In the genomic region with DNA sequence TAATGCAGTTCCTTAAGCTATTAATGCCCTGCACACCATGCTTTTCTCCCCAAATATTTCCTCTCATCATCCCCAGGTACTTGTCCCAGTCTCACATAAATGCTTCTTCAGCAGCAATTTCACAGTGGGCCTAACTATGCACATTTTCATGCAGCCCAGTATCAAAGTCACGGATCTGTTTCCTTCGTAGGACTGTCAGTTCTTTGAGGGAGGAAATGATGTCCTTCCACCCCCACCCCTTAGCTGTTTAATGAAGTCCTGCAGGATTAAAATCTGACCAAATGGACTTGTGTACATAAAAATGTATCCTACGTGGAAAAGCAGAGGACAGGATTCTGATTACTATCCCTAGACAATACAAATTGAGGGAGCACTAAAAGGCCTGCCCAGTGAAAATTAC, we compare ENCODE assay signal across 26 cellular contexts.
DNase-seq lines count a peak whose midpoint lies in the region; ATAC-seq and TF ChIP-seq lines count a peak whose summit lies in the region.
"Had no signal": no experiment of that assay in that cellular context is flagged by ENCODE, and none has a peak within 500 bp of the region (broad histone marks: within the 10 kb centered on the region; RNA-seq: fewer than 3 reads in every experiment).

No MANE protein-coding gene starts in this region.

- in situ Hi-C loops in gastrocnemius medialis (cut with MboI; ENCODE audit: low sequenced_read_pairs in 4 of 4), result no loop called here

- no peaks in the 10 kb centered on the region for H3K9me3 ChIP-seq in heart left ventricle
- no peaks in the 10 kb centered on the region for H3K9me3 ChIP-seq in left ventricle myocardium inferior (replicated peaks)
- H3K9me3 ChIP-seq in gastrocnemius medialis, result no peaks in the 10 kb centered on the region
- H3K9me3 ChIP-seq: BE2C had no signal

- TF ChIP-seq POLR2A in heart left ventricle (IDR thresholded peaks at IDR 0.05), result no peak
- no peak for TF ChIP-seq POLR2A in gastrocnemius medialis (IDR thresholded peaks at IDR 0.05)

- H3K27me3 ChIP-seq in heart left ventricle (no peaks in the 10 kb centered on the region), left ventricle myocardium inferior (ENCODE audit: low read depth) (no peaks in the 10 kb centered on the region), gastrocnemius medialis (no peaks in the 10 kb centered on the region)
- H3K27me3 ChIP-seq: BE2C, BLaER1 had no signal

- H3K36me3 Mint-ChIP-seq in WTC11, result no peaks in the 10 kb centered on the region
- H3K36me3 Mint-ChIP-seq: CD14-positive monocyte; CD4-positive, alpha-beta memory T cell; CD4-positive, CD25-positive, alpha-beta regulatory T cell; CD8-positive, alpha-beta memory T cell had no signal

- H3K4me3 ChIP-seq in heart left ventricle, result no peak overlapping the region
- H3K4me3 ChIP-seq in left ventricle myocardium inferior, result no peak overlapping the region
- no peak overlapping the region for H3K4me3 ChIP-seq in gastrocnemius medialis
- H3K4me3 ChIP-seq: BLaER1, GM12878 had no signal

- TF ChIP-seq CTCF in heart left ventricle (IDR thresholded peaks at IDR 0.05) (no peak), left ventricle myocardium inferior (IDR thresholded peaks at IDR 0.05; ENCODE audit: borderline replicate concordance) (no peak), WTC11 (IDR thresholded peaks at IDR 0.05) (no peak), gastrocnemius medialis (IDR thresholded peaks at IDR 0.05 in 4 of 5, conservative IDR thresholded peaks at IDR 0.05 in 1 of 5) (no peak)

- intact Hi-C loops in heart left ventricle (cut with DNase I) (no loop called here), Right ventricle myocardium superior (cut with DNase I) (no loop called here), left ventricle myocardium inferior (cut with micrococcal nuclease) (no loop called here), Right ventricle myocardium inferior (cut with DNase I) (no loop called here), gastrocnemius medialis (cut with DNase I; ENCODE audit: low total_unique reads) (no loop called here)

- H3K4me1 ChIP-seq in heart left ventricle (peaks cover 0 to 24% (median 3%) of the 10 kb centered on the region in 12 donors), left ventricle myocardium inferior (peaks cover 25% of the 10 kb centered on the region), gastrocnemius medialis (peaks cover 0 to 14% of the 10 kb centered on the region in 2 donors)
- H3K4me1 ChIP-seq: BE2C had no signal

- no peak overlapping the region for H3K4me3 Mint-ChIP-seq in WTC11
- H3K4me3 Mint-ChIP-seq: CD14-positive monocyte; CD4-positive, alpha-beta memory T cell; CD4-positive, CD25-positive, alpha-beta regulatory T cell; CD8-positive, alpha-beta memory T cell had no signal

- CTCF ChIA-PET in WTC11 (lab: Charles Lee), result interaction anchor here (1.0 kb wide), 1 partner anchor 17 kb away, joined by 3 read pairs; no protein-coding TSS in a partner anchor

- no peaks in the 10 kb centered on the region for H3K36me3 ChIP-seq in heart left ventricle
- no peaks in the 10 kb centered on the region for H3K36me3 ChIP-seq in left ventricle myocardium inferior
- no peaks in the 10 kb centered on the region for H3K36me3 ChIP-seq in gastrocnemius medialis
- H3K36me3 ChIP-seq: BE2C, BLaER1 had no signal

- H3K9me3 Mint-ChIP-seq in WTC11, result 0 out of 2 replicates have a peak, but pooled peaks cover 3% of the 10 kb centered on the region
- H3K9me3 Mint-ChIP-seq: CD8-positive, alpha-beta memory T cell had no signal

- peak in 3 of 4 donors; percentile 17 to 77 (median 57) for ATAC-seq in heart left ventricle
- ATAC-seq in Right ventricle myocardium superior (ENCODE audit: poor library complexity), result no peak
- ATAC-seq in Right ventricle myocardium inferior, result no peak
- no peak for ATAC-seq in WTC11
- ATAC-seq in gastrocnemius medialis, result peak; percentile 41 to 63
- no peak for ATAC-seq in HG02571 (IDR thresholded peaks at IDR 0.05; ENCODE audit: unreplicated experiment)
- ATAC-seq: GM12878 had no signal

- H3K27me3 Mint-ChIP-seq in WTC11 (ENCODE audit: low read depth), result no peaks in the 10 kb centered on the region

- WGBS in heart left ventricle, 4 donors, result 63 to 75% (median 65%) methylated on average over 3 of the region's 3 CpGs

- 0 out of 2 replicates have a peak overlapping the region, but pooled peaks have one; percentile 2 for H3K27ac Mint-ChIP-seq in WTC11
- H3K27ac Mint-ChIP-seq: CD4-positive, alpha-beta memory T cell; CD4-positive, CD25-positive, alpha-beta regulatory T cell; CD8-positive, alpha-beta memory T cell had no signal

- DNase-seq in heart left ventricle, result no peak
- no peak for DNase-seq in Right ventricle myocardium superior
- no peak for DNase-seq in left ventricle myocardium inferior
- DNase-seq in Right ventricle myocardium inferior (ENCODE audit: missing footprints), result no peak
- no peak for DNase-seq in WTC11 (ENCODE audit: low spot score)
- DNase-seq in gastrocnemius medialis, result no peak
- DNase-seq in NCI-H748 treated with DMSO at 0.1 percent for 48 hours (lab: John Stamatoyannopoulos, UW), result no peak
- DNase-seq: ACHN; BE2C; C1 segment of cervical spinal cord; CD4-positive, alpha-beta memory T cell; CD4-positive, CD25-positive, alpha-beta regulatory T cell; CD8-positive, alpha-beta memory T cell; COR-L47; DMS 273 treated with DMSO at 0.1 percent for 48 hours; DMS153; DMS53; DMS79; DND-41; EL; GDM1 had no signal

- H3K27ac ChIP-seq in heart left ventricle (peak overlapping the region in 7 of 12 donors; percentile 14 to 62 (median 39)), left ventricle myocardium inferior (replicated peaks) (peak overlapping the region; percentile 74), gastrocnemius medialis (peak overlapping the region in 3 of 4 donors; percentile 38 to 51 (median 43))
- H3K27ac ChIP-seq: 22Rv1, BLaER1 had no signal

- no peaks in the 10 kb centered on the region for H3K4me1 Mint-ChIP-seq in WTC11
- H3K4me1 Mint-ChIP-seq: CD14-positive monocyte; CD4-positive, alpha-beta memory T cell; CD4-positive, CD25-positive, alpha-beta regulatory T cell; CD8-positive, alpha-beta memory T cell had no signal

- POLR2A ChIA-PET in WTC11 (lab: Charles Lee), result no interaction called here

TF ChIP-seq in WTC11, 78 proteins besides CTCF, POLR2A, EP300 and RAD21:
- TF ChIP-seq JAZF1 (CRISPR knock-in tag; IDR thresholded peaks at IDR 0.05) (no peak), ZNF423 (CRISPR knock-in tag; IDR thresholded peaks at IDR 0.05) (no peak), ZBTB21 (CRISPR knock-in tag; IDR thresholded peaks at IDR 0.05; ENCODE audit: borderline replicate concordance) (no peak)
- TF ChIP-seq, protein P1, sequence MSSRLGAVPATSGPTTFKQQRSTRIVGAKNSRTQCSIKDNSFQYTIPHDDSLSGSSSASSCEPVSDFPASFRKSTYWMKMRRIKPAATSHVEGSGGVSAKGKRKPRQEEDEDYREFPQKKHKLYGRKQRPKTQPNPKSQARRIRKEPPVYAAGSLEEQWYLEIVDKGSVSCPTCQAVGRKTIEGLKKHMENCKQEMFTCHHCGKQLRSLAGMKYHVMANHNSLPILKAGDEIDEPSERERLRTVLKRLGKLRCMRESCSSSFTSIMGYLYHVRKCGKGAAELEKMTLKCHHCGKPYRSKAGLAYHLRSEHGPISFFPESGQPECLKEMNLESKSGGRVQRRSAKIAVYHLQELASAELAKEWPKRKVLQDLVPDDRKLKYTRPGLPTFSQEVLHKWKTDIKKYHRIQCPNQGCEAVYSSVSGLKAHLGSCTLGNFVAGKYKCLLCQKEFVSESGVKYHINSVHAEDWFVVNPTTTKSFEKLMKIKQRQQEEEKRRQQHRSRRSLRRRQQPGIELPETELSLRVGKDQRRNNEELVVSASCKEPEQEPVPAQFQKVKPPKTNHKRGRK (CRISPR knock-in tag; IDR thresholded peaks at IDR 0.05; ENCODE audit: borderline replicate concordance), result no peak
- TF ChIP-seq, protein P2, sequence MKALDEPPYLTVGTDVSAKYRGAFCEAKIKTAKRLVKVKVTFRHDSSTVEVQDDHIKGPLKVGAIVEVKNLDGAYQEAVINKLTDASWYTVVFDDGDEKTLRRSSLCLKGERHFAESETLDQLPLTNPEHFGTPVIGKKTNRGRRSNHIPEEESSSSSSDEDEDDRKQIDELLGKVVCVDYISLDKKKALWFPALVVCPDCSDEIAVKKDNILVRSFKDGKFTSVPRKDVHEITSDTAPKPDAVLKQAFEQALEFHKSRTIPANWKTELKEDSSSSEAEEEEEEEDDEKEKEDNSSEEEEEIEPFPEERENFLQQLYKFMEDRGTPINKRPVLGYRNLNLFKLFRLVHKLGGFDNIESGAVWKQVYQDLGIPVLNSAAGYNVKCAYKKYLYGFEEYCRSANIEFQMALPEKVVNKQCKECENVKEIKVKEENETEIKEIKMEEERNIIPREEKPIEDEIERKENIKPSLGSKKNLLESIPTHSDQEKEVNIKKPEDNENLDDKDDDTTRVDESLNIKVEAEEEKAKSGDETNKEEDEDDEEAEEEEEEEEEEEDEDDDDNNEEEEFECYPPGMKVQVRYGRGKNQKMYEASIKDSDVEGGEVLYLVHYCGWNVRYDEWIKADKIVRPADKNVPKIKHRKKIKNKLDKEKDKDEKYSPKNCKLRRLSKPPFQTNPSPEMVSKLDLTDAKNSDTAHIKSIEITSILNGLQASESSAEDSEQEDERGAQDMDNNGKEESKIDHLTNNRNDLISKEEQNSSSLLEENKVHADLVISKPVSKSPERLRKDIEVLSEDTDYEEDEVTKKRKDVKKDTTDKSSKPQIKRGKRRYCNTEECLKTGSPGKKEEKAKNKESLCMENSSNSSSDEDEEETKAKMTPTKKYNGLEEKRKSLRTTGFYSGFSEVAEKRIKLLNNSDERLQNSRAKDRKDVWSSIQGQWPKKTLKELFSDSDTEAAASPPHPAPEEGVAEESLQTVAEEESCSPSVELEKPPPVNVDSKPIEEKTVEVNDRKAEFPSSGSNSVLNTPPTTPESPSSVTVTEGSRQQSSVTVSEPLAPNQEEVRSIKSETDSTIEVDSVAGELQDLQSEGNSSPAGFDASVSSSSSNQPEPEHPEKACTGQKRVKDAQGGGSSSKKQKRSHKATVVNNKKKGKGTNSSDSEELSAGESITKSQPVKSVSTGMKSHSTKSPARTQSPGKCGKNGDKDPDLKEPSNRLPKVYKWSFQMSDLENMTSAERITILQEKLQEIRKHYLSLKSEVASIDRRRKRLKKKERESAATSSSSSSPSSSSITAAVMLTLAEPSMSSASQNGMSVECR (CRISPR knock-in tag; IDR thresholded peaks at IDR 0.05; ENCODE audit: borderline replicate concordance), result no peak
- TF ChIP-seq, protein P3, sequence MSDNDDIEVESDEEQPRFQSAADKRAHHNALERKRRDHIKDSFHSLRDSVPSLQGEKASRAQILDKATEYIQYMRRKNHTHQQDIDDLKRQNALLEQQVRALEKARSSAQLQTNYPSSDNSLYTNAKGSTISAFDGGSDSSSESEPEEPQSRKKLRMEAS (CRISPR knock-in tag; IDR thresholded peaks at IDR 0.05), result no peak

Comparison
In these comparisons a context has a peak if more than half of its experiments do, and no peak if none do; other contexts are left out.
1. ATAC-seq: peak in heart left ventricle (3 of 4) and gastrocnemius medialis (2 of 2); none in Right ventricle myocardium superior (single experiment), Right ventricle myocardium inferior (single experiment), WTC11 (single experiment) and HG02571 (single experiment).
2. Peak in every context shown above with its lines, with median percentiles within 50 percentile points of each other: H3K27ac ChIP-seq.